In genomic region chr18:77132369-77133050, GRCh38 we compare ENCODE assay signal across 8 cellular contexts. TPM values are rescaled to one million over a fixed set of nuclear protein-coding genes. Genes with fewer than 3 reads are reported as not detected.
DNase-seq lines count a peak whose midpoint lies in the region; ATAC-seq and TF ChIP-seq lines count a peak whose summit lies in the region.

MBP (minus strand) TSS chr18:77132783; CDS start chr18:77105261, 27,522 bp downstream.

- H3K4me1 ChIP-seq in HUES64 (ENCODE audit: insufficient read depth, low read length), result no peaks in the 10 kb centered on the region

- peak; percentile 56 for ATAC-seq in GM21381 (IDR thresholded peaks at IDR 0.05; ENCODE audit: unreplicated experiment)

- no peaks in the 10 kb centered on the region for H3K9me3 ChIP-seq in HUES64 (ENCODE audit: insufficient read depth, low read depth, low read length)

- H3K27ac ChIP-seq in HUES64 (ENCODE audit: low read depth, low read length), result no peak within 1 kb of the TSS

- DNase-seq in D341Med (ENCODE audit: low spot score), result peak; percentile 56
- DNase-seq in astrocyte of the spinal cord (ENCODE audit: low read depth, low spot score), result no peak
- DNase-seq in iPS-NIHi7 (ENCODE audit: extremely low spot score), result peak; percentile 81
- DNase-seq in stimulated activated CD4-positive, alpha-beta T cell treated with anti-CD3 and anti-CD28 coated beads, Interleukin-1b, Interleukin-23, amount 100 ng/mL, for 48 hours, result peak; percentile 60
- DNase-seq in NK-92 (lab: John Stamatoyannopoulos, UW; ENCODE audit: unreplicated experiment), result no peak

- in situ Hi-C loops in astrocyte of the spinal cord (cut with HindIII; ENCODE audit: low sequenced_read_pairs), result no loop called here

- H3K9ac ChIP-seq in HUES64 (ENCODE audit: low read depth, low read length), result peak within 1 kb of the TSS; percentile 69; the same call in 1 of the 2 replicates

- peaks cover 56% of the 10 kb centered on the region for H3K27me3 ChIP-seq in HUES64 (ENCODE audit: insufficient read depth, low read length)

- under 1% methylated on average over 88 of the region's 88 CpGs for WGBS in HUES64

- TF ChIP-seq CTCF in astrocyte of the spinal cord (IDR thresholded peaks at IDR 0.05; ENCODE audit: low read depth, low read length), result no peak

- intact Hi-C loops in T-helper 1 cell treated with Interleukin-12 subunit alpha and Interleukin-12 subunit beta and Interleukin-4 antibody, amounts not matched to agents 30 ng/mL and 1 ng/mL, for 36 hours (cut with micrococcal nuclease), result loop anchor here (1.0 to 10.0 kb wide), 8 partner anchors 8 to 758 kb away; partner anchors contain the start of gene ZNF236

- H3K36me3 ChIP-seq in HUES64 (ENCODE audit: insufficient read depth, low read length), result no peaks in the 10 kb centered on the region

- H3K4me3 ChIP-seq in HUES64 (ENCODE audit: low read length) (peak within 1 kb of the TSS; percentile 66), astrocyte of the spinal cord (ENCODE audit: low read depth, low read length) (peak within 1 kb of the TSS; percentile 56)

RNA-seq across cellular contexts. Expression of gene MBP, which starts in this region (rescaled TPM):
- 4.3 TPM for polyA plus RNA-seq in HUES64 (2013, experiment 1 of 2)
- 6.5 TPM for polyA plus RNA-seq in HUES64 (2013, experiment 2 of 2)
- 90.8 and 92.0 TPM in 2 replicates for total RNA-seq in T-helper 1 cell treated with Interleukin-12 subunit alpha and Interleukin-12 subunit beta and Interleukin-4 antibody, amounts not matched to agents 30 ng/mL and 1 ng/mL, for 36 hours

Comparison
In these comparisons a context has a peak if more than half of its experiments do, and no peak if none do; other contexts are left out.
1. DNase-seq: peak in D341Med (single experiment), iPS-NIHi7 (single experiment) and stimulated activated CD4-positive, alpha-beta T cell treated with anti-CD3 and anti-CD28 coated beads, Interleukin-1b, Interleukin-23, amount 100 ng/mL, for 48 hours (single experiment); none in astrocyte of the spinal cord (single experiment) and NK-92 (single experiment).